In the genomic region with DNA sequence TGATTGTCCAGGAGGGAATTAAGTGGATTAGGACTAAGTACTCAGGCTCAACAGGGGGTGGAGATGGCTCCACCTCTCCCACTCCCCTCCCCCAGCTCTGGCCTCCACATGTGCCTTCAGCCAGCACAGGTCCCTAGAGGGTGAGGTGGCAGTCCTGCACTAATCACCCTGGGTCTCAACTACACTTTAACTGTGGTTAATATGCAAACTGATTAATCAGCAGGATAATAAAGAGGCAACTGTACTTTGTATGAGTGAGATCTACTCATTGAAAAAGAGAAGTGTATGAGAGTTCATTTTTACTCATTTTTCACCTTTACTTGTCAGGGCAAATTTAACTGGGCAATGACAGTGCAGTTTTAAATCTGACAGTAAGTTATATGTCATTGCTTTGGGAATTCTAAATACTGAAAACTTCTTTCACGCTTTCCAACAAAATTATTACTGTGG, we compare ENCODE assay signal across 9 cellular contexts.
A peak's percentile ranks its signal among the peaks of the same experiment; 100 is the strongest.
DNase-seq lines count a peak whose midpoint lies in the region; ATAC-seq, FAIRE-seq and TF ChIP-seq lines count a peak whose summit lies in the region.
"Had no signal": no experiment of that assay in that cellular context is flagged by ENCODE, and none has a peak within 500 bp of the region (broad histone marks: within the 10 kb centered on the region; RNA-seq: fewer than 3 reads in every experiment).

No MANE protein-coding gene starts in this region.

- in situ Hi-C loops in GM12878 (cut with MboI), result no loop called here

- CTCF ChIA-PET in GM12878 (lab: Yijun Ruan, JAX), result interaction anchor here (1.2 kb wide), 1 partner anchor 15 kb away, joined by 3 read pairs; no protein-coding TSS in a partner anchor

- H3K27ac Mint-ChIP-seq in immature natural killer cell, result no peak overlapping the region

- TF ChIP-seq CTCF in GM12878 (IDR thresholded peaks at IDR 0.05 in 2 of 3, conservative IDR thresholded peaks at IDR 0.05 in 1 of 3; ENCODE audit: control insufficient read depth in 2 of 3, extremely low read depth in 1 of 3, insufficient read depth in 1 of 3, low read depth in 3 of 3, low read length in 3 of 3) (no peak), retinal pigment epithelial cell (conservative IDR thresholded peaks at IDR 0.05; ENCODE audit: low read depth, low read length) (no peak), esophagus muscularis mucosa (IDR thresholded peaks at IDR 0.05) (no peak)

- H3K36me3 ChIP-seq in GM12878 (ENCODE audit: control insufficient read depth in 2 of 2, insufficient read depth in 2 of 2, low read length in 1 of 2) (no peaks in the 10 kb centered on the region), esophagus muscularis mucosa (peaks cover 0 to 6% (median 0%) of the 10 kb centered on the region in 4 donors)
- H3K36me3 ChIP-seq: brain microvascular endothelial cell had no signal

- H3K9ac ChIP-seq in GM12878 (ENCODE audit: control insufficient read depth, insufficient read depth, low read length), result no peak overlapping the region

- H3K27me3 Mint-ChIP-seq in immature natural killer cell (ENCODE audit: low read depth in 3 of 3), result peaks cover 0 to 4% (median 4%) of the 10 kb centered on the region in 3 donors

- intact Hi-C loops in GM12878 (cut with micrococcal nuclease; ENCODE audit: unreplicated experiment) (no loop called here), esophagus muscularis mucosa (cut with DNase I) (no loop called here)

- no peak overlapping the region for H2AFZ ChIP-seq in GM12878 (ENCODE audit: control insufficient read depth, low read depth, low read length)

- TF ChIP-seq RAD21 in GM12878 (IDR thresholded peaks at IDR 0.05; ENCODE audit: insufficient read depth, low read depth, low read length), result no peak

- no peaks in the 10 kb centered on the region for H3K9me3 Mint-ChIP-seq in immature natural killer cell

- FAIRE-seq in GM12878 (lab: Jason Lieb, UNC), result no peak

- peak; percentile 65 for ATAC-seq in GM19467 (IDR thresholded peaks at IDR 0.05; ENCODE audit: unreplicated experiment)
- peak; percentile 72 for ATAC-seq in HG03196 (IDR thresholded peaks at IDR 0.05; ENCODE audit: unreplicated experiment)
- ATAC-seq in GM12878, result peak; percentile 72

- H3K4me2 ChIP-seq in GM12878 (ENCODE audit: control insufficient read depth, insufficient read depth), result no peak overlapping the region

- RAD21 ChIA-PET in GM12878 (lab: Charles Lee; ENCODE audit: unreplicated experiment), result no interaction called here

- H3K27ac ChIP-seq in GM12878 (ENCODE audit: control insufficient read depth, insufficient read depth) (no peak overlapping the region), esophagus muscularis mucosa (replicated peaks in 1 of 4) (no peak overlapping the region)
- H3K27ac ChIP-seq: brain microvascular endothelial cell, testis had no signal

- H3K9me3 ChIP-seq in GM12878 (replicated peaks; ENCODE audit: control insufficient read depth, insufficient read depth, low read length) (no peaks in the 10 kb centered on the region), esophagus muscularis mucosa (no peaks in the 10 kb centered on the region)
- H3K9me3 ChIP-seq: testis had no signal

- POLR2A ChIA-PET in GM12878 (lab: Charles Lee), result no interaction called here

- SMC1A ChIA-PET in GM12878 (lab: Charles Lee; ENCODE audit: uncharacterized antibody, unreplicated experiment), result no interaction called here

- H3K4me1 Mint-ChIP-seq in immature natural killer cell, result no peaks in the 10 kb centered on the region

- WGBS in GM12878 (ENCODE audit: insufficient coverage, insufficient replicate concordance, low lambda C conversion rate, missing lambda C conversion rate), result 46% methylated on average over 1 of the region's 1 CpG
- WGBS in esophagus muscularis mucosa, result 83% methylated on average over 1 of the region's 1 CpG

- TF ChIP-seq POLR2A in GM12878 (IDR thresholded peaks at IDR 0.05; ENCODE audit: low read depth, low read length), result no peak
- TF ChIP-seq POLR2A in esophagus muscularis mucosa (IDR thresholded peaks at IDR 0.05; ENCODE audit: low read depth), result no peak

- H3K4me1 ChIP-seq in GM12878 (ENCODE audit: control insufficient read depth, insufficient read depth, low read length), result no peaks in the 10 kb centered on the region; the same call in 1 of the 2 replicates
- no peaks in the 10 kb centered on the region for H3K4me1 ChIP-seq in esophagus muscularis mucosa
- H3K4me1 ChIP-seq: testis had no signal

- no peaks in the 10 kb centered on the region for H4K20me1 ChIP-seq in GM12878 (ENCODE audit: control insufficient read depth, insufficient read depth)

- H3K4me3 Mint-ChIP-seq in immature natural killer cell, result no peak overlapping the region

- DNase-seq in GM12878 (ENCODE audit: low read depth, low spot score) (no peak), retinal pigment epithelial cell (ENCODE audit: low read depth) (peak; percentile 55), immature natural killer cell (no peak), esophagus muscularis mucosa (ENCODE audit: extremely low spot score) (no peak)
- DNase-seq in NK-92 treated with Interleukin-12 subunit alpha and Interleukin-12 subunit beta, amount 100 ng/mL, for 24 hours (lab: John Stamatoyannopoulos, UW), result no peak
- DNase-seq: brain microvascular endothelial cell, testis had no signal

- H3K27me3 ChIP-seq in GM12878 (replicated peaks in 1 of 2; ENCODE audit: control insufficient read depth in 2 of 2, insufficient read depth in 2 of 2, low read length in 1 of 2), result no peaks in the 10 kb centered on the region
- no peaks in the 10 kb centered on the region for H3K27me3 ChIP-seq in esophagus muscularis mucosa
- H3K27me3 ChIP-seq: brain microvascular endothelial cell, testis had no signal

- H3K4me3 ChIP-seq in GM12878, result no peak overlapping the region
- no peak overlapping the region for H3K4me3 ChIP-seq in retinal pigment epithelial cell (ENCODE audit: low read length)
- no peak overlapping the region for H3K4me3 ChIP-seq in esophagus muscularis mucosa
- H3K4me3 ChIP-seq: testis had no signal

- H3K79me2 ChIP-seq in GM12878 (ENCODE audit: control insufficient read depth, insufficient read depth, low read length), result no peaks in the 10 kb centered on the region

- peaks cover 0 to 3% (median 0%) of the 10 kb centered on the region in 3 donors for H3K36me3 Mint-ChIP-seq in immature natural killer cell

- TF ChIP-seq EP300 in GM12878 (IDR thresholded peaks at IDR 0.05; ENCODE audit: borderline replicate concordance in 1 of 2, control insufficient read depth in 1 of 2, low read depth in 2 of 2, low read length in 2 of 2) (no peak), esophagus muscularis mucosa (IDR thresholded peaks at IDR 0.05) (no peak)

- no TSS peak for BruUV-seq in GM12878 (replicated peaks; lab: Mats Ljungman, UMichigan)

TF ChIP-seq in GM12878, 131 proteins besides CTCF, POLR2A, EP300 and RAD21 (continues in another document):
- no peak for TF ChIP-seq TCF3 (IDR thresholded peaks at IDR 0.05; ENCODE audit: borderline replicate concordance, insufficient read depth, low read depth, low read length)
- no peak for TF ChIP-seq MEF2B (IDR thresholded peaks at IDR 0.05; ENCODE audit: partially characterized antibody, poor library complexity, severe bottlenecking)
- no peak for TF ChIP-seq SUPT20H (IDR thresholded peaks at IDR 0.05; ENCODE audit: borderline replicate concordance, control insufficient read depth, low read depth, low read length)
- no peak for TF ChIP-seq LARP7 (IDR thresholded peaks at IDR 0.05)
- TF ChIP-seq EGR1 (IDR thresholded peaks at IDR 0.05; ENCODE audit: borderline replicate concordance in 1 of 2, low read depth in 2 of 2, low read length in 2 of 2), result no peak
- TF ChIP-seq, protein P1, sequence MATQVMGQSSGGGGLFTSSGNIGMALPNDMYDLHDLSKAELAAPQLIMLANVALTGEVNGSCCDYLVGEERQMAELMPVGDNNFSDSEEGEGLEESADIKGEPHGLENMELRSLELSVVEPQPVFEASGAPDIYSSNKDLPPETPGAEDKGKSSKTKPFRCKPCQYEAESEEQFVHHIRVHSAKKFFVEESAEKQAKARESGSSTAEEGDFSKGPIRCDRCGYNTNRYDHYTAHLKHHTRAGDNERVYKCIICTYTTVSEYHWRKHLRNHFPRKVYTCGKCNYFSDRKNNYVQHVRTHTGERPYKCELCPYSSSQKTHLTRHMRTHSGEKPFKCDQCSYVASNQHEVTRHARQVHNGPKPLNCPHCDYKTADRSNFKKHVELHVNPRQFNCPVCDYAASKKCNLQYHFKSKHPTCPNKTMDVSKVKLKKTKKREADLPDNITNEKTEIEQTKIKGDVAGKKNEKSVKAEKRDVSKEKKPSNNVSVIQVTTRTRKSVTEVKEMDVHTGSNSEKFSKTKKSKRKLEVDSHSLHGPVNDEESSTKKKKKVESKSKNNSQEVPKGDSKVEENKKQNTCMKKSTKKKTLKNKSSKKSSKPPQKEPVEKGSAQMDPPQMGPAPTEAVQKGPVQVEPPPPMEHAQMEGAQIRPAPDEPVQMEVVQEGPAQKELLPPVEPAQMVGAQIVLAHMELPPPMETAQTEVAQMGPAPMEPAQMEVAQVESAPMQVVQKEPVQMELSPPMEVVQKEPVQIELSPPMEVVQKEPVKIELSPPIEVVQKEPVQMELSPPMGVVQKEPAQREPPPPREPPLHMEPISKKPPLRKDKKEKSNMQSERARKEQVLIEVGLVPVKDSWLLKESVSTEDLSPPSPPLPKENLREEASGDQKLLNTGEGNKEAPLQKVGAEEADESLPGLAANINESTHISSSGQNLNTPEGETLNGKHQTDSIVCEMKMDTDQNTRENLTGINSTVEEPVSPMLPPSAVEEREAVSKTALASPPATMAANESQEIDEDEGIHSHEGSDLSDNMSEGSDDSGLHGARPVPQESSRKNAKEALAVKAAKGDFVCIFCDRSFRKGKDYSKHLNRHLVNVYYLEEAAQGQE (IDR thresholded peaks at IDR 0.05; ENCODE audit: low read depth, low read length), result no peak
- no peak for TF ChIP-seq IKZF1 (conservative IDR thresholded peaks at IDR 0.05)
- TF ChIP-seq MXI1 (IDR thresholded peaks at IDR 0.05; ENCODE audit: low read depth, low read length), result no peak
- TF ChIP-seq TBL1XR1 (IDR thresholded peaks at IDR 0.05; ENCODE audit: low read depth, low read length), result no peak
- TF ChIP-seq, protein P2, sequence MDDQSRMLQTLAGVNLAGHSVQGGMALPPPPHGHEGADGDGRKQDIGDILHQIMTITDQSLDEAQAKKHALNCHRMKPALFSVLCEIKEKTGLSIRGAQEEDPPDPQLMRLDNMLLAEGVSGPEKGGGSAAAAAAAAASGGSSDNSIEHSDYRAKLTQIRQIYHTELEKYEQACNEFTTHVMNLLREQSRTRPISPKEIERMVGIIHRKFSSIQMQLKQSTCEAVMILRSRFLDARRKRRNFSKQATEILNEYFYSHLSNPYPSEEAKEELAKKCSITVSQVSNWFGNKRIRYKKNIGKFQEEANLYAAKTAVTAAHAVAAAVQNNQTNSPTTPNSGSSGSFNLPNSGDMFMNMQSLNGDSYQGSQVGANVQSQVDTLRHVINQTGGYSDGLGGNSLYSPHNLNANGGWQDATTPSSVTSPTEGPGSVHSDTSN (IDR thresholded peaks at IDR 0.05; ENCODE audit: insufficient replicate concordance, low read depth, low read length), result no peak
- TF ChIP-seq ZSCAN29 (IDR thresholded peaks at IDR 0.05), result no peak
- no peak for TF ChIP-seq IRF4 (IDR thresholded peaks at IDR 0.05; ENCODE audit: low read depth, low read length)
